24 cellular contexts compared by ENCODE assay signal in the genomic region with DNA sequence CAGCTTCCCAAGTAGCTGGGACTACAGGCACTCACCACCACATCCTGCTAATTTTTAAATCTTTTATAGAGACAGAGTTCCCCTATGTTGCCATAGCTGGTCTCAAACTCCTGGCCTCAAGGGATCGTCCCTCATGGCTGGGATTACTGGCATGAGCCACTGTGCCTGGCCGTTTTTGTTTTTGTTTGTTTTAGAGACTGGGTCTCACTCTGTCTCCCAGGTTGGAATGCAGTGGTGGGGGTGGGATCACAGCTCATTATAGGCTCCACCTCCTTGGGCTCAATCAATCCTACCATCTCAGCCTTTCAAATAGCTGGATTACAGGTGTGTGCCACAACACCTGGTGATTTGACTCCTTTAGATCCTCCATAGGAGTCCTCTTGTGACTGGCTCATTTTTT.
"Had no signal": no experiment of that assay in that cellular context is flagged by ENCODE, and none has a peak within 500 bp of the region (broad histone marks: within the 10 kb centered on the region; RNA-seq: fewer than 3 reads in every experiment).

No MANE protein-coding gene starts in this region.

- H3K27ac ChIP-seq: brain microvascular endothelial cell, gastroesophageal sphincter, ovary, right lobe of liver, thoracic aorta, upper lobe of left lung had no signal

- H3K36me3 ChIP-seq: brain microvascular endothelial cell, gastroesophageal sphincter, ovary, right lobe of liver, thoracic aorta, upper lobe of left lung had no signal

- DNase-seq: activated CD4-positive, alpha-beta T cell treated with anti-CD3 and anti-CD28 coated beads for 36 hours; activated CD4-positive, CD25-positive, alpha-beta regulatory T cell; activated CD8-positive, alpha-beta memory T cell treated with anti-CD3 and anti-CD28 coated beads for 24 hours; activated effector memory CD4-positive, alpha-beta T cell treated with anti-CD3 and anti-CD28 coated beads, Interleukin-2, amount 50 U/mL, for 16 hours; activated naive CD4-positive, alpha-beta T cell treated with anti-CD3 and anti-CD28 coated beads, Interleukin-2, amount 10 ng/mL, durations not matched to agents 7 days and 5 days; amniotic stem cell; brain microvascular endothelial cell; cortex of kidney; effector memory CD8-positive, alpha-beta T cell; hippocampal formation; immature natural killer cell; kidney; left colon; mammary epithelial cell; naive B cell; nephron progenitor cell; ovary; right lobe of liver; stimulated activated CD4-positive, alpha-beta T cell treated with anti-CD3 and anti-CD28 coated beads, Interleukin-2, amount 100 ng/mL, for 48 hours; stimulated activated naive CD8-positive, alpha-beta T cell treated with anti-CD3 and anti-CD28 coated beads, Interleukin-15, Interleukin-2, amounts not matched to agents 100 U/mL and 50 U/mL, for 24 hours; T-helper 2 cell; upper lobe of left lung had no signal

- H3K4me1 ChIP-seq: gastroesophageal sphincter, right lobe of liver, upper lobe of left lung had no signal

- H3K4me3 ChIP-seq: gastroesophageal sphincter, ovary, right lobe of liver, thoracic aorta, upper lobe of left lung had no signal

- H3K9me3 ChIP-seq: right lobe of liver, thoracic aorta, upper lobe of left lung had no signal

- ATAC-seq: activated CD4-positive, alpha-beta T cell treated with anti-CD3 and anti-CD28 coated beads for 36 hours; effector memory CD8-positive, alpha-beta T cell; gastroesophageal sphincter; left colon; right lobe of liver; stimulated activated naive CD8-positive, alpha-beta T cell treated with anti-CD3 and anti-CD28 coated beads, Interleukin-15, Interleukin-2, amounts not matched to agents 100 U/mL and 50 U/mL, for 24 hours had no signal

- H3K27me3 ChIP-seq: ovary, right lobe of liver had no signal
